1 cellular context compared by ENCODE assay signal in the genomic region with DNA sequence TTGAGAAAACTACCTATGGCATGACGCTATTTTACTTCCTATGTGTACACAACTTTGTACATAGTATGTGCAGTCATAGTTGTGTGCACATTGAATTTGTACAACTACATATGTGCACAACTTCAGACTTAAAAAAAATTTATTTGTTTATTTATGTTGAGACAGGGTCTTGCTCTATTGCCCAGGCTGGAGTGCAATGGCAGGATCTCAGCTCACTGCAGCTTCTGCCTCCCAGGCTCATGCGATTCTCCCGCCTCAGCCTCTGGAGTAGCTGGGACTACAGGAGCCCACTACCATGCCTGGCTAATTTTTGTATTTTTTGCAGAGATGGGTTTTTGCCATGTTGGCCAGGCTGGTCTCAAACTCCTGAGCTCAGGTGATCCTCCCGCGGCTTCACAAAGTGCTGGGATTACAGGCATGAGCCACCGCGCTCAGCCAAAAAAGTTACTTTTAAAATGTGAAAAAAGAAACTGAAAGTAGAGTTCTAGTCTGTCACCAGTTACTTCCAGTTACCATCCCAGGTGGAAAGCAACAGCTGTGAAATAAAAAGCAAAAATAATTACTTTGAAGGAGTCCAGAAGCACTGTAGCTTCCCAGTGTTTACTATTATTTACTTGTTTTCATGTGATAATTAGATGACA.
A peak's percentile ranks its signal among the peaks of the same experiment; 100 is the strongest.
TF ChIP-seq lines count a peak whose summit lies in the region.

No MANE protein-coding gene starts in this region.

TF ChIP-seq in GM12878, 131 proteins besides CTCF, POLR2A, EP300 and RAD21:
- TF ChIP-seq SUZ12 (IDR thresholded peaks at IDR 0.05; ENCODE audit: unreplicated experiment) (no peak), SRF (IDR thresholded peaks at IDR 0.05; ENCODE audit: low read depth in 2 of 2, low read length in 2 of 2) (no peak), IKZF2 (IDR thresholded peaks at IDR 0.05) (peak; percentile 37 to 53; a peak in 3 of 4 replicates), NR2F1 (conservative IDR thresholded peaks at IDR 0.05) (no peak), ZNF274 (IDR thresholded peaks at IDR 0.05; ENCODE audit: insufficient read depth, insufficient read length) (no peak), EED (IDR thresholded peaks at IDR 0.05; ENCODE audit: low read depth) (peak; percentile 12; the same call in 1 of the 2 replicates), ZNF622 (IDR thresholded peaks at IDR 0.05) (no peak)
- TF ChIP-seq, protein P1, sequence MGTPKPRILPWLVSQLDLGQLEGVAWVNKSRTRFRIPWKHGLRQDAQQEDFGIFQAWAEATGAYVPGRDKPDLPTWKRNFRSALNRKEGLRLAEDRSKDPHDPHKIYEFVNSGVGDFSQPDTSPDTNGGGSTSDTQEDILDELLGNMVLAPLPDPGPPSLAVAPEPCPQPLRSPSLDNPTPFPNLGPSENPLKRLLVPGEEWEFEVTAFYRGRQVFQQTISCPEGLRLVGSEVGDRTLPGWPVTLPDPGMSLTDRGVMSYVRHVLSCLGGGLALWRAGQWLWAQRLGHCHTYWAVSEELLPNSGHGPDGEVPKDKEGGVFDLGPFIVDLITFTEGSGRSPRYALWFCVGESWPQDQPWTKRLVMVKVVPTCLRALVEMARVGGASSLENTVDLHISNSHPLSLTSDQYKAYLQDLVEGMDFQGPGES (IDR thresholded peaks at IDR 0.05), result no peak
- TF ChIP-seq, protein P2, sequence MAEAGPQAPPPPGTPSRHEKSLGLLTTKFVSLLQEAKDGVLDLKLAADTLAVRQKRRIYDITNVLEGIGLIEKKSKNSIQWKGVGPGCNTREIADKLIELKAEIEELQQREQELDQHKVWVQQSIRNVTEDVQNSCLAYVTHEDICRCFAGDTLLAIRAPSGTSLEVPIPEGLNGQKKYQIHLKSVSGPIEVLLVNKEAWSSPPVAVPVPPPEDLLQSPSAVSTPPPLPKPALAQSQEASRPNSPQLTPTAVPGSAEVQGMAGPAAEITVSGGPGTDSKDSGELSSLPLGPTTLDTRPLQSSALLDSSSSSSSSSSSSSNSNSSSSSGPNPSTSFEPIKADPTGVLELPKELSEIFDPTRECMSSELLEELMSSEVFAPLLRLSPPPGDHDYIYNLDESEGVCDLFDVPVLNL (IDR thresholded peaks at IDR 0.05; ENCODE audit: low read depth, low read length), result no peak
